ENCODE assay signal across 13 cellular contexts in the genomic region with DNA sequence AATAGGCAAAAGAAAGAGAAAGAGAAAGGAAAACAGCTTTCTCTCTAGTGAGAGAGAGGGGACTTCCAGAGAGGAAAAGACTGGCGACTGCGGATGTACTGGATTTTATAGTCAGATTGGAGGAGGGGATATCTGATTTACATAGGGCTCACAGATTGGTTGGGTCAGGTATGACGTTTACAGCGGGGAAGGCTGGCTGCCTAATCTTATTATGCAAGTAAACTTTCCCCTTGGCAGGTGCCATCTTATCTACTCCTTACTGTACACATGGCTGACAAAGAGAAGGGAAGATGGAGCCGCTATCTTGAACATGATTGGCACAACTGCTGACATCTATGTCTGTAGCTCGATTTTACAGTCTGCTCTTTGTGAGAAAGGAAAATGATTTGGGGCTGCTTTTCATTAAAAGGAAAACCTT. TPM values are rescaled to one million over a fixed set of nuclear protein-coding genes. Genes with fewer than 3 reads are reported as not detected.
DNase-seq lines count a peak whose midpoint lies in the region; ATAC-seq and TF ChIP-seq lines count a peak whose summit lies in the region.
"Had no signal": no experiment of that assay in that cellular context is flagged by ENCODE, and none has a peak within 500 bp of the region (broad histone marks: within the 10 kb centered on the region; RNA-seq: fewer than 3 reads in every experiment).

No MANE protein-coding gene starts in this region.

- ATAC-seq in WTC11 = peak; percentile 67

- CTCF ChIA-PET in WTC11 (lab: Charles Lee) = interaction anchor here (1.0 to 3.9 kb wide), 2 partner anchors 10 to 16 kb away, joined by 4 to 32 read pairs; no protein-coding TSS in a partner anchor

- H3K27ac Mint-ChIP-seq in WTC11 (peak overlapping the region; percentile 87), progenitor cell of endocrine pancreas (peak overlapping the region; percentile 28)

- DNase-seq in H4 (ENCODE audit: low spot score) (peak; percentile 30), WTC11 (ENCODE audit: low spot score) (peak; percentile 23), fibroblast of villous mesenchyme (ENCODE audit: low read depth) (peak; percentile 87), progenitor cell of endocrine pancreas (ENCODE audit: low spot score, unreplicated experiment) (no peak), SJCRH30 (no peak), Peyer's patch (no peak), putamen (ENCODE audit: low spot score) (no peak), suprapubic skin (ENCODE audit: low spot score in 2 of 2) (no peak)
- DNase-seq: DND-41; effector CD8-positive, alpha-beta T cell; NCI-H1930; stimulated activated naive CD4-positive, alpha-beta T cell had no signal

- peaks cover 23% of the 10 kb centered on the region for H3K4me1 ChIP-seq in SJCRH30
- peaks cover 0 to 10% (median 0%) of the 10 kb centered on the region in 4 donors for H3K4me1 ChIP-seq in Peyer's patch
- peaks cover 42% of the 10 kb centered on the region for H3K4me1 ChIP-seq in suprapubic skin

- H3K36me3 Mint-ChIP-seq in WTC11 (no peaks in the 10 kb centered on the region), progenitor cell of endocrine pancreas (ENCODE audit: insufficient read depth) (peaks cover 9% of the 10 kb centered on the region)

- TF ChIP-seq POLR2A in Peyer's patch (IDR thresholded peaks at IDR 0.05) (no peak), suprapubic skin (IDR thresholded peaks at IDR 0.05) (peak in 1 of 2 donors; percentile 25)

- no peak overlapping the region for H3K4me3 Mint-ChIP-seq in WTC11
- H3K4me3 Mint-ChIP-seq in progenitor cell of endocrine pancreas (ENCODE audit: low read depth) = no peak overlapping the region

- no peak for TF ChIP-seq CTCF in WTC11 (IDR thresholded peaks at IDR 0.05)
- TF ChIP-seq CTCF in fibroblast of villous mesenchyme (IDR thresholded peaks at IDR 0.05; ENCODE audit: insufficient read depth, low read depth, low read length) = no peak
- no peak for TF ChIP-seq CTCF in progenitor cell of endocrine pancreas (IDR thresholded peaks at IDR 0.05; ENCODE audit: unreplicated experiment)
- no peak for TF ChIP-seq CTCF in Peyer's patch (IDR thresholded peaks at IDR 0.05)
- TF ChIP-seq CTCF in suprapubic skin (IDR thresholded peaks at IDR 0.05) = no peak

- no peaks in the 10 kb centered on the region for H3K27me3 Mint-ChIP-seq in WTC11 (ENCODE audit: low read depth)
- no peaks in the 10 kb centered on the region for H3K27me3 Mint-ChIP-seq in progenitor cell of endocrine pancreas

- POLR2A ChIA-PET in WTC11 (lab: Charles Lee) = no interaction called here

- H3K9me3 Mint-ChIP-seq in WTC11 (no peaks in the 10 kb centered on the region), progenitor cell of endocrine pancreas (ENCODE audit: low read depth) (no peaks in the 10 kb centered on the region)

- H3K27ac ChIP-seq in SJCRH30 = no peak overlapping the region
- H3K27ac ChIP-seq in Peyer's patch = no peak overlapping the region
- no peak overlapping the region for H3K27ac ChIP-seq in suprapubic skin

- no peak for TF ChIP-seq EP300 in suprapubic skin (IDR thresholded peaks at IDR 0.05)

- H3K27me3 ChIP-seq in SJCRH30 (no peaks in the 10 kb centered on the region), Peyer's patch (no peaks in the 10 kb centered on the region), suprapubic skin (no peaks in the 10 kb centered on the region)

- 57% methylated on average over 6 of the region's 6 CpGs for WGBS in suprapubic skin

- peak overlapping the region; percentile 34 for H3K4me3 ChIP-seq in fibroblast of villous mesenchyme (ENCODE audit: low read depth, low read length)
- no peak overlapping the region for H3K4me3 ChIP-seq in SJCRH30
- no peak overlapping the region for H3K4me3 ChIP-seq in Peyer's patch
- no peak overlapping the region for H3K4me3 ChIP-seq in suprapubic skin
- H3K4me3 ChIP-seq: lung had no signal

- H3K9me3 ChIP-seq in SJCRH30 (replicated peaks) = no peaks in the 10 kb centered on the region
- no peaks in the 10 kb centered on the region for H3K9me3 ChIP-seq in Peyer's patch
- no peaks in the 10 kb centered on the region for H3K9me3 ChIP-seq in suprapubic skin

- H3K36me3 ChIP-seq in SJCRH30 (peaks cover 20% of the 10 kb centered on the region), Peyer's patch (no peaks in the 10 kb centered on the region), suprapubic skin (no peaks in the 10 kb centered on the region)

- H3K4me1 Mint-ChIP-seq in WTC11 (peaks cover 70% of the 10 kb centered on the region), progenitor cell of endocrine pancreas (ENCODE audit: low read depth) (peaks cover 31% of the 10 kb centered on the region)

TF ChIP-seq in WTC11, 78 proteins besides CTCF, POLR2A, EP300 and RAD21 (continues in another document):
- TF ChIP-seq ZNF219 (CRISPR knock-in tag; IDR thresholded peaks at IDR 0.05; ENCODE audit: borderline replicate concordance) (no peak), JAZF1 (CRISPR knock-in tag; IDR thresholded peaks at IDR 0.05) (no peak), FOXK1 (CRISPR knock-in tag; IDR thresholded peaks at IDR 0.05) (no peak), ZNF416 (CRISPR knock-in tag; IDR thresholded peaks at IDR 0.05) (no peak), ZNF317 (CRISPR knock-in tag; IDR thresholded peaks at IDR 0.05; ENCODE audit: borderline replicate concordance, low read depth) (no peak), ZNF263 (CRISPR knock-in tag; IDR thresholded peaks at IDR 0.05; ENCODE audit: low read depth) (no peak), MXD4 (CRISPR knock-in tag; IDR thresholded peaks at IDR 0.05; ENCODE audit: borderline replicate concordance) (no peak), OVOL2 (CRISPR knock-in tag; IDR thresholded peaks at IDR 0.05; ENCODE audit: borderline replicate concordance) (no peak), ESRRA (CRISPR knock-in tag; IDR thresholded peaks at IDR 0.05; ENCODE audit: borderline replicate concordance) (no peak)
- TF ChIP-seq, protein P1, sequence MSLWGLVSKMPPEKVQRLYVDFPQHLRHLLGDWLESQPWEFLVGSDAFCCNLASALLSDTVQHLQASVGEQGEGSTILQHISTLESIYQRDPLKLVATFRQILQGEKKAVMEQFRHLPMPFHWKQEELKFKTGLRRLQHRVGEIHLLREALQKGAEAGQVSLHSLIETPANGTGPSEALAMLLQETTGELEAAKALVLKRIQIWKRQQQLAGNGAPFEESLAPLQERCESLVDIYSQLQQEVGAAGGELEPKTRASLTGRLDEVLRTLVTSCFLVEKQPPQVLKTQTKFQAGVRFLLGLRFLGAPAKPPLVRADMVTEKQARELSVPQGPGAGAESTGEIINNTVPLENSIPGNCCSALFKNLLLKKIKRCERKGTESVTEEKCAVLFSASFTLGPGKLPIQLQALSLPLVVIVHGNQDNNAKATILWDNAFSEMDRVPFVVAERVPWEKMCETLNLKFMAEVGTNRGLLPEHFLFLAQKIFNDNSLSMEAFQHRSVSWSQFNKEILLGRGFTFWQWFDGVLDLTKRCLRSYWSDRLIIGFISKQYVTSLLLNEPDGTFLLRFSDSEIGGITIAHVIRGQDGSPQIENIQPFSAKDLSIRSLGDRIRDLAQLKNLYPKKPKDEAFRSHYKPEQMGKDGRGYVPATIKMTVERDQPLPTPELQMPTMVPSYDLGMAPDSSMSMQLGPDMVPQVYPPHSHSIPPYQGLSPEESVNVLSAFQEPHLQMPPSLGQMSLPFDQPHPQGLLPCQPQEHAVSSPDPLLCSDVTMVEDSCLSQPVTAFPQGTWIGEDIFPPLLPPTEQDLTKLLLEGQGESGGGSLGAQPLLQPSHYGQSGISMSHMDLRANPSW (CRISPR knock-in tag; conservative IDR thresholded peaks at IDR 0.05; ENCODE audit: low read depth) = no peak
- TF ChIP-seq, protein P2, sequence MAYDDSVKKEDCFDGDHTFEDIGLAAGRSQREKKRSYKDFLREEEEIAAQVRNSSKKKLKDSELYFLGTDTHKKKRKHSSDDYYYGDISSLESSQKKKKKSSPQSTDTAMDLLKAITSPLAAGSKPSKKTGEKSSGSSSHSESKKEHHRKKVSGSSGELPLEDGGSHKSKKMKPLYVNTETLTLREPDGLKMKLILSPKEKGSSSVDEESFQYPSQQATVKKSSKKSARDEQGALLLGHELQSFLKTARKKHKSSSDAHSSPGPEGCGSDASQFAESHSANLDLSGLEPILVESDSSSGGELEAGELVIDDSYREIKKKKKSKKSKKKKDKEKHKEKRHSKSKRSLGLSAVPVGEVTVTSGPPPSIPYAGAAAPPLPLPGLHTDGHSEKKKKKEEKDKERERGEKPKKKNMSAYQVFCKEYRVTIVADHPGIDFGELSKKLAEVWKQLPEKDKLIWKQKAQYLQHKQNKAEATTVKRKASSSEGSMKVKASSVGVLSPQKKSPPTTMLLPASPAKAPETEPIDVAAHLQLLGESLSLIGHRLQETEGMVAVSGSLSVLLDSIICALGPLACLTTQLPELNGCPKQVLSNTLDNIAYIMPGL (CRISPR knock-in tag; IDR thresholded peaks at IDR 0.05) = no peak
- TF ChIP-seq, protein P3, sequence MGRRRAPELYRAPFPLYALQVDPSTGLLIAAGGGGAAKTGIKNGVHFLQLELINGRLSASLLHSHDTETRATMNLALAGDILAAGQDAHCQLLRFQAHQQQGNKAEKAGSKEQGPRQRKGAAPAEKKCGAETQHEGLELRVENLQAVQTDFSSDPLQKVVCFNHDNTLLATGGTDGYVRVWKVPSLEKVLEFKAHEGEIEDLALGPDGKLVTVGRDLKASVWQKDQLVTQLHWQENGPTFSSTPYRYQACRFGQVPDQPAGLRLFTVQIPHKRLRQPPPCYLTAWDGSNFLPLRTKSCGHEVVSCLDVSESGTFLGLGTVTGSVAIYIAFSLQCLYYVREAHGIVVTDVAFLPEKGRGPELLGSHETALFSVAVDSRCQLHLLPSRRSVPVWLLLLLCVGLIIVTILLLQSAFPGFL (CRISPR knock-in tag; IDR thresholded peaks at IDR 0.05; ENCODE audit: borderline replicate concordance) = no peak
- TF ChIP-seq, protein P4, sequence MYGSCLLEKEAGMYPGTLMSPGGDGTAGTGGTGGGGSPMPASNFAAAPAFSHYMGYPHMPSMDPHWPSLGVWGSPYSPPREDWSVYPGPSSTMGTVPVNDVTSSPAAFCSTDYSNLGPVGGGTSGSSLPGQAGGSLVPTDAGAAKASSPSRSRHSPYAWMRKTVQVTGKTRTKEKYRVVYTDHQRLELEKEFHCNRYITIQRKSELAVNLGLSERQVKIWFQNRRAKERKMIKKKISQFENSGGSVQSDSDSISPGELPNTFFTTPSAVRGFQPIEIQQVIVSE (CRISPR knock-in tag; IDR thresholded peaks at IDR 0.05; ENCODE audit: borderline replicate concordance) = no peak

RNA-seq across cellular contexts. Expression of a gene that starts 25.4 kb away (rescaled TPM):
- total RNA-seq in H4 (2014; rRNA removed; shearing (Covaris generic)) = 43.2 and 64.8 TPM in 2 replicates
- total RNA-seq in WTC11 (2021) (163 to 167 TPM (median 163 TPM) in 3 replicates), fibroblast of villous mesenchyme (57.3 and 58.7 TPM in 2 replicates), progenitor cell of endocrine pancreas (162 and 173 TPM in 2 replicates), Peyer's patch (100 to 1,000 TPM in 1 of 4 donors, 10 to 100 TPM in 3; 27.6 to 105 (median 42.8) TPM), suprapubic skin (100 to 1,000 TPM in 1 of 4 donors, 10 to 100 TPM in 3; 33.4 to 104 (median 46.1) TPM)
- 90.0 and 115 TPM in 2 replicates for total RNA-seq in SJCRH30 (2014; rRNA removed; shearing (Covaris generic))

Comparison
In these comparisons a context has a peak if more than half of its experiments do, and no peak if none do; other contexts are left out.
1. DNase-seq: peak in H4 (single experiment), WTC11 (single experiment) and fibroblast of villous mesenchyme (single experiment); none in progenitor cell of endocrine pancreas (single experiment), SJCRH30 (0 of 2), Peyer's patch (0 of 3), putamen (single experiment) and suprapubic skin (0 of 2).